Comparison of ENCODE assay signal across 28 cellular contexts in the genomic region with DNA sequence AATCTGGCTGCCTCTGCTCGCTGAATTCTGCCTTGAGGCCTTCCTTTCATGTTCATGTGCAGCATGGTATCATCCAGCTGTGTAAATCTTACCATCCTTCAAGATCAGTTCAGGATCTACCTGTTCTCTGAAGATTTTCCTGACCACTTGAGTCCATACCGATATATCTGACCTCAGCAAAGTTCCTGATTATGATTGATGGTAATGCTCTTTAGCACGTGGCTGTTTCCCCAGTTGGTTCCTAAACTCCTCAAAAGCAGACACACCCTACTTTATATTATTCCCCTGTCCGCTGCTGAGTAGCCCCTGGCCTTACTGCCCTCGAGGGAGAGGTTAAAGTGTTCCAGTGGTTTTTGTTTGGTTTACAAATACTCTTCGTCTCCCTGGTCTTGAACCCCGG.
"Had no signal": no experiment of that assay in that cellular context is flagged by ENCODE, and none has a peak within 500 bp of the region (broad histone marks: within the 10 kb centered on the region; RNA-seq: fewer than 3 reads in every experiment).

No MANE protein-coding gene starts in this region.

- H3K4me2 ChIP-seq: KMS-11 had no signal

- ATAC-seq: activated CD8-positive, alpha-beta memory T cell treated with anti-CD3 and anti-CD28 coated beads, Interleukin-2, amount 10 ng/mL, durations not matched to agents 7 days and 5 days; activated T-helper 17 cell treated with anti-CD3 and anti-CD28 coated beads, Interleukin-2, amount 50 U/mL, for 72 hours; WTC11 had no signal

- H3K4me3 ChIP-seq: MG63, SJSA1 had no signal

- H3K36me3 ChIP-seq: MG63, SJSA1 had no signal

- FAIRE-seq: RCC 7860 had no signal

- H3K27me3 ChIP-seq: MG63, SJSA1 had no signal

- H3K9ac ChIP-seq: KMS-11 had no signal

- H3K9me3 ChIP-seq: SJSA1 had no signal

- H3K27ac ChIP-seq: KMS-11, SJSA1 had no signal

- DNase-seq: activated CD4-positive, alpha-beta T cell treated with anti-CD3 and anti-CD28 coated beads, Interleukin-2, amount 50 U/mL, for 48 hours; activated CD4-positive, CD25-positive, alpha-beta regulatory T cell treated with anti-CD3 and anti-CD28 coated beads, Interleukin-2, amount 50 U/mL, for 72 hours; activated CD8-positive, alpha-beta memory T cell treated with anti-CD3 and anti-CD28 coated beads, Interleukin-2, amount 10 ng/mL, durations not matched to agents 7 days and 5 days; activated gamma-delta T cell; activated naive CD4-positive, alpha-beta T cell treated with anti-CD3 and anti-CD28 coated beads for 36 hours; activated naive CD8-positive, alpha-beta T cell treated with anti-CD3 and anti-CD28 coated beads for 36 hours; activated T-cell treated with anti-CD3 and anti-CD28 coated beads, Interleukin-2, amount 50 U/mL, for 24 hours; caudate nucleus; MV-4-11; NCI-H1092 treated with DMSO at 0.1 percent for 48 hours; NCI-H1417 treated with DMSO at 0.1 percent for 48 hours; NCI-H1694; NCI-H2029; NCI-H2107; NCI-H2171 treated with DMSO at 0.1 percent for 48 hours; NCI-H226; NCI-H510A; NCI-H526 treated with DMSO at 0.1 percent for 48 hours; NK-92 treated with Interleukin-12 subunit alpha and Interleukin-12 subunit beta, amount 100 ng/mL, for 24 hours; OCI-M1; SHP77; SW 1271 had no signal
